In the genomic region with DNA sequence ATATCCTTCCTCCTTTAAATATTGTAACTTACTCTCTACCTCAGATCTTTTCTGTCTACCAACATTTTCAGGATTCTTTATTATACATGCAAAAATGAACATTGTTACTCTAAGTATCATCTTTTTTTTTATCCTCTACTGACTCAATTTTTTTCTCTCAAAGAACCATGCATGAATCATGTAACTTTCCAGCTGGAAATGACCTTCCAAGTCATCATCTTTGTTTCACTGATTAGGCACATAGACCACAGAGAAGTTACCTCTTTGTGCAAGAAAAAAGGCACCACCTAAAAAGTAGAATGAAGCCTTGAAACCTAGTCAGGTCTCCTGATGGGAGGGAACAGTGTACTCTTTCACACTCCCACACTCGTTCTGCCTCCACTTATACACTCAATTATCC, we compare ENCODE assay signal across 24 cellular contexts.
"Had no signal": no experiment of that assay in that cellular context is flagged by ENCODE, and none has a peak within 500 bp of the region (broad histone marks: within the 10 kb centered on the region; RNA-seq: fewer than 3 reads in every experiment).

No MANE protein-coding gene starts in this region.

- DNase-seq: activated B cell treated with CpG ODN at 0.5 μM for 24 hours; activated CD4-positive, alpha-beta T cell treated with anti-CD3 and anti-CD28 coated beads for 36 hours; activated CD4-positive, alpha-beta T cell treated with anti-CD3 and anti-CD28 coated beads, Interleukin-2, amount 50 U/mL, for 48 hours; activated naive CD4-positive, alpha-beta T cell treated with Interleukin-2 at 50 U/mL for 16 hours; activated naive CD8-positive, alpha-beta T cell treated with anti-CD3 and anti-CD28 coated beads, Interleukin-2, amount 10 ng/mL, durations not matched to agents 7 days and 5 days; activated T-cell treated with anti-CD3 and anti-CD28 coated beads, Interleukin-2, amount 50 U/mL, for 48 hours; amygdala; cerebellar nuclear complex; cortex of kidney; endodermal cell; glutamatergic neuron; left ventricle myocardium superior; midbrain; pancreas; psoas muscle; right cardiac atrium; stimulated activated CD4-positive, alpha-beta T cell treated with anti-CD3 and anti-CD28 coated beads, Interleukin-4, amount 100 ng/mL, for 24 hours; stimulated activated naive CD4-positive, alpha-beta T cell treated with Interleukin-2 at 50 U/mL for 16 hours; T-helper 1 cell had no signal

- H3K9me3 ChIP-seq: pancreas, psoas muscle, thoracic aorta had no signal

- ATAC-seq: activated CD4-positive, alpha-beta T cell treated with anti-CD3 and anti-CD28 coated beads for 36 hours; left ventricle myocardium superior; natural killer cell treated with Interleukin-12 subunit alpha and Interleukin-12 subunit beta and Interleukin-15 and Interleukin-18, amount 100 ng/mL, for 72 hours; pancreas; psoas muscle; right cardiac atrium had no signal

- H3K4me1 Mint-ChIP-seq: activated B cell treated with CpG ODN at 0.5 μM for 24 hours; activated CD4-positive, alpha-beta T cell treated with anti-CD3 and anti-CD28 coated beads for 36 hours; activated naive CD8-positive, alpha-beta T cell treated with anti-CD3 and anti-CD28 coated beads, Interleukin-2, amount 10 ng/mL, durations not matched to agents 7 days and 5 days had no signal

- H3K27me3 ChIP-seq: hepatocyte, pancreas had no signal

- H2AFZ ChIP-seq: hepatocyte had no signal

- H3K4me3 ChIP-seq: hepatocyte, pancreas, psoas muscle, thoracic aorta had no signal

- H3K36me3 Mint-ChIP-seq: activated naive CD8-positive, alpha-beta T cell treated with anti-CD3 and anti-CD28 coated beads, Interleukin-2, amount 10 ng/mL, durations not matched to agents 7 days and 5 days; natural killer cell treated with Interleukin-12 subunit alpha and Interleukin-12 subunit beta and Interleukin-15 and Interleukin-18, amount 100 ng/mL, for 72 hours; type B pancreatic cell had no signal

- H3K4me1 ChIP-seq: pancreas, psoas muscle had no signal

- H3K27ac ChIP-seq: epithelial cell of prostate, hepatocyte, pancreas, psoas muscle, thoracic aorta had no signal

- H3K27me3 Mint-ChIP-seq: activated B cell treated with CpG ODN at 0.5 μM for 24 hours; activated CD4-positive, alpha-beta T cell treated with anti-CD3 and anti-CD28 coated beads for 36 hours; activated naive CD8-positive, alpha-beta T cell treated with anti-CD3 and anti-CD28 coated beads, Interleukin-2, amount 10 ng/mL, durations not matched to agents 7 days and 5 days; natural killer cell treated with Interleukin-12 subunit alpha and Interleukin-12 subunit beta and Interleukin-15 and Interleukin-18, amount 100 ng/mL, for 72 hours; type B pancreatic cell had no signal

- H3K36me3 ChIP-seq: pancreas, thoracic aorta had no signal

- H3K9me3 Mint-ChIP-seq: activated B cell treated with CpG ODN at 0.5 μM for 24 hours; activated naive CD8-positive, alpha-beta T cell treated with anti-CD3 and anti-CD28 coated beads, Interleukin-2, amount 10 ng/mL, durations not matched to agents 7 days and 5 days; type B pancreatic cell had no signal

- H3K4me2 ChIP-seq: hepatocyte had no signal

- H3K27ac Mint-ChIP-seq: activated B cell treated with CpG ODN at 0.5 μM for 24 hours; activated CD4-positive, alpha-beta T cell treated with anti-CD3 and anti-CD28 coated beads for 36 hours; activated naive CD8-positive, alpha-beta T cell treated with anti-CD3 and anti-CD28 coated beads, Interleukin-2, amount 10 ng/mL, durations not matched to agents 7 days and 5 days; endodermal cell; natural killer cell treated with Interleukin-12 subunit alpha and Interleukin-12 subunit beta and Interleukin-15 and Interleukin-18, amount 100 ng/mL, for 72 hours; type B pancreatic cell had no signal

- H3K4me3 Mint-ChIP-seq: activated B cell treated with CpG ODN at 0.5 μM for 24 hours; activated CD4-positive, alpha-beta T cell treated with anti-CD3 and anti-CD28 coated beads for 36 hours; activated naive CD8-positive, alpha-beta T cell treated with anti-CD3 and anti-CD28 coated beads, Interleukin-2, amount 10 ng/mL, durations not matched to agents 7 days and 5 days; endodermal cell; natural killer cell treated with Interleukin-12 subunit alpha and Interleukin-12 subunit beta and Interleukin-15 and Interleukin-18, amount 100 ng/mL, for 72 hours; type B pancreatic cell had no signal

- H3K79me2 ChIP-seq: hepatocyte had no signal
